Comparison of ENCODE assay signal across 35 cellular contexts in genomic region chrX:122818068-122818467, GRCh38.
DNase-seq lines count a peak whose midpoint lies in the region; ATAC-seq, FAIRE-seq and TF ChIP-seq lines count a peak whose summit lies in the region.
"Had no signal": no experiment of that assay in that cellular context is flagged by ENCODE, and none has a peak within 500 bp of the region (broad histone marks: within the 10 kb centered on the region; RNA-seq: fewer than 3 reads in every experiment).

No MANE protein-coding gene starts in this region.

- no peaks in the 10 kb centered on the region for H3K4me1 ChIP-seq in kidney (ENCODE audit: control insufficient read depth in 1 of 2, insufficient read depth in 1 of 2, low read depth in 1 of 2, low read length in 2 of 2)
- H3K4me1 ChIP-seq: A549; BE2C; BLaER1; BLaER1 treated with 17β-estradiol and CSF1 and Interleukin-3, amounts not matched to agents 10 nM and 100 nM; Caco-2 had no signal

- peaks cover 4% of the 10 kb centered on the region for H3K9me3 Mint-ChIP-seq in glutamatergic neuron (ENCODE audit: unreplicated experiment)
- H3K9me3 Mint-ChIP-seq: CD4-positive, alpha-beta T cell had no signal

- FAIRE-seq in kidney (lab: Jason Lieb, UNC) = no peak
- FAIRE-seq: A204.1, A549, D721Med had no signal

- intact Hi-C loops in kidney (cut with DNase I) = no loop called here
- intact Hi-C loops in Right ventricle myocardium superior (cut with DNase I) = no loop called here

- no peak overlapping the region for H3K27ac Mint-ChIP-seq in glutamatergic neuron (ENCODE audit: unreplicated experiment)
- H3K27ac Mint-ChIP-seq: B cell; CD14-positive monocyte; CD4-positive, alpha-beta memory T cell; CD4-positive, alpha-beta T cell; CD4-positive, CD25-positive, alpha-beta regulatory T cell; CD8-positive, alpha-beta memory T cell; CD8-positive, alpha-beta T cell had no signal

- H3K9ac ChIP-seq in kidney (ENCODE audit: low read length in 2 of 2) = no peak overlapping the region
- H3K9ac ChIP-seq: BLaER1; BLaER1 treated with 17β-estradiol and CSF1 and Interleukin-3, amounts not matched to agents 10 nM and 100 nM had no signal

- H3K27me3 Mint-ChIP-seq in glutamatergic neuron (ENCODE audit: unreplicated experiment) = peaks cover 2% of the 10 kb centered on the region
- H3K27me3 Mint-ChIP-seq: B cell; CD4-positive, alpha-beta memory T cell; CD4-positive, alpha-beta T cell; CD4-positive, CD25-positive, alpha-beta regulatory T cell; CD8-positive, alpha-beta memory T cell had no signal

- peaks cover 15% of the 10 kb centered on the region for H3K36me3 Mint-ChIP-seq in glutamatergic neuron (ENCODE audit: unreplicated experiment)
- H3K36me3 Mint-ChIP-seq: CD14-positive monocyte; CD4-positive, alpha-beta memory T cell; CD4-positive, CD25-positive, alpha-beta regulatory T cell; CD8-positive, alpha-beta memory T cell; CD8-positive, alpha-beta T cell had no signal

- no peaks in the 10 kb centered on the region for H3K4me1 Mint-ChIP-seq in glutamatergic neuron (ENCODE audit: low read depth, unreplicated experiment)
- H3K4me1 Mint-ChIP-seq: B cell; CD14-positive monocyte; CD4-positive, alpha-beta memory T cell; CD4-positive, CD25-positive, alpha-beta regulatory T cell; CD8-positive, alpha-beta memory T cell had no signal

- H3K9me3 ChIP-seq in kidney (ENCODE audit: control insufficient read depth in 1 of 2, low read length in 2 of 2) = no peaks in the 10 kb centered on the region
- H3K9me3 ChIP-seq: A549, BE2C, Caco-2 had no signal

- no peak for ATAC-seq in Right ventricle myocardium superior (ENCODE audit: poor library complexity)
- ATAC-seq: A549; CD8-positive, alpha-beta T cell had no signal

- H3K27ac ChIP-seq in kidney (ENCODE audit: low read depth in 2 of 2, low read length in 2 of 2) = no peak overlapping the region
- H3K27ac ChIP-seq: 22Rv1; A549; BLaER1; BLaER1 treated with 17β-estradiol and CSF1 and Interleukin-3, amounts not matched to agents 10 nM and 100 nM; C4-2B had no signal

- TF ChIP-seq CTCF in glutamatergic neuron (IDR thresholded peaks at IDR 0.05; ENCODE audit: partially characterized antibody, unreplicated experiment) (no peak), kidney (IDR thresholded peaks at IDR 0.05; ENCODE audit: borderline replicate concordance, extremely low read depth, insufficient read depth) (no peak)

- no peak overlapping the region for H3K4me3 Mint-ChIP-seq in glutamatergic neuron (ENCODE audit: unreplicated experiment)
- H3K4me3 Mint-ChIP-seq: B cell; CD14-positive monocyte; CD4-positive, alpha-beta memory T cell; CD4-positive, alpha-beta T cell; CD4-positive, CD25-positive, alpha-beta regulatory T cell; CD8-positive, alpha-beta memory T cell; CD8-positive, alpha-beta T cell had no signal

- H3K4me3 ChIP-seq in kidney (ENCODE audit: low read length in 2 of 2) = no peak overlapping the region
- H3K4me3 ChIP-seq: A549; BLaER1; BLaER1 treated with 17β-estradiol and CSF1 and Interleukin-3, amounts not matched to agents 10 nM and 100 nM had no signal

- DNase-seq in NCI-H2171 treated with DMSO at 0.1 percent for 48 hours (lab: John Stamatoyannopoulos, UW) (peak; percentile 1), NCI-H2171 (lab: John Stamatoyannopoulos, UW) (no peak), glutamatergic neuron (peak; percentile 21), kidney (peak; percentile 59), COLO668 (lab: John Stamatoyannopoulos, UW; ENCODE audit: unreplicated experiment) (no peak), Right ventricle myocardium superior (no peak)
- DNase-seq: 8988T; ACHN; AML-193; BE2C; C1 segment of cervical spinal cord; Caco-2; Calu3; CD4-positive, alpha-beta memory T cell; CD4-positive, alpha-beta T cell; CD4-positive, CD25-positive, alpha-beta regulatory T cell; CD8-positive, alpha-beta memory T cell; CD8-positive, alpha-beta T cell; COR-L47; DMS 273 treated with DMSO at 0.1 percent for 48 hours; DMS153; DMS53; DMS79; DMS79 treated with DMSO at 0.1 percent for 48 hours; DND-41; EL had no signal

- no peaks in the 10 kb centered on the region for H3K36me3 ChIP-seq in kidney (ENCODE audit: control insufficient read depth in 1 of 2, insufficient read depth in 2 of 2, low read length in 2 of 2)
- H3K36me3 ChIP-seq: BE2C; BLaER1; BLaER1 treated with 17β-estradiol and CSF1 and Interleukin-3, amounts not matched to agents 10 nM and 100 nM had no signal

Comparison
In these comparisons a context has a peak if more than half of its experiments do, and no peak if none do; other contexts are left out.
1. DNase-seq: peak in NCI-H2171 treated with DMSO at 0.1 percent for 48 hours (single experiment), glutamatergic neuron (single experiment) and kidney (single experiment); none in NCI-H2171 (single experiment), COLO668 (single experiment) and Right ventricle myocardium superior (single experiment).